ENCODE assay signal across 17 cellular contexts in the genomic region with DNA sequence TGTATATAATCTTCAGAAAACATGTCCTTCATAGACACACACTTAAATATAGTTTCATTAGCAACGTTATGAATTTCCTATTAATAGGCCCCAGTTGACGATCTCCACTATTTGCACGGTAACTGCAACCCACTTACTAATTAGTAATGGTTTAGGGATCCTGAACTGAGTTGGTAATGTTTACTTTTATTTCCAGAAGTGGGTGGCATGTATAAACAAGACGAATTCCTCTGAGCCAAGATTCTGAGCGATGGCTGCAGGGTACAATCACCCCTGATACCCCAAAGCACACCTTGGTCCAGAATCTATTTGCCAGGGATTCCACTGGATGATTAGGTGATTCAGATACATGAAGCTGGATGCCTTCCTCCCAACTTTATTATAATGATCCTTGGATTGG.
"Had no signal": no experiment of that assay in that cellular context is flagged by ENCODE, and none has a peak within 500 bp of the region (broad histone marks: within the 10 kb centered on the region; RNA-seq: fewer than 3 reads in every experiment).

No MANE protein-coding gene starts in this region.

- H3K27ac ChIP-seq: colonic mucosa, gastroesophageal sphincter, heart left ventricle, left ventricle myocardium inferior, neutrophil, upper lobe of right lung had no signal

- H3K9me3 ChIP-seq: colonic mucosa, gastroesophageal sphincter, heart left ventricle, left ventricle myocardium inferior, neutrophil, upper lobe of right lung had no signal

- H3K4me3 ChIP-seq: colonic mucosa, gastroesophageal sphincter, heart left ventricle, left ventricle myocardium inferior, upper lobe of right lung had no signal

- H3K4me1 ChIP-seq: colonic mucosa, upper lobe of right lung had no signal

- H3K27me3 ChIP-seq: colonic mucosa, gastroesophageal sphincter, heart left ventricle, upper lobe of right lung had no signal

- ATAC-seq: activated CD4-positive, alpha-beta T cell treated with anti-CD3 and anti-CD28 coated beads for 36 hours; esophagus mucosa; gastroesophageal sphincter; heart left ventricle; naive thymus-derived CD8-positive, alpha-beta T cell; stimulated activated naive CD8-positive, alpha-beta T cell treated with anti-CD3 and anti-CD28 coated beads, Interleukin-15, amount 100 ng/mL, for 72 hours; upper lobe of right lung; WTC11 had no signal

- H3K36me3 ChIP-seq: colonic mucosa, gastroesophageal sphincter, heart left ventricle, left ventricle myocardium inferior, neutrophil, upper lobe of right lung had no signal

- DNase-seq: activated CD4-positive, alpha-beta T cell treated with anti-CD3 and anti-CD28 coated beads for 36 hours; activated CD4-positive, alpha-beta T cell treated with anti-CD3 and anti-CD28 coated beads, Interleukin-2, amount 50 U/mL, for 48 hours; activated gamma-delta T cell treated with Interleukin-2 at 50 U/mL for 16 hours; activated naive CD8-positive, alpha-beta T cell treated with anti-CD3 and anti-CD28 coated beads for 36 hours; central memory CD4-positive, alpha-beta T cell; colonic mucosa; kidney glomerular epithelial cell; left ventricle myocardium inferior; naive thymus-derived CD8-positive, alpha-beta T cell; stimulated activated CD4-positive, alpha-beta T cell treated with anti-CD3 and anti-CD28 coated beads, Interleukin-2, amount 100 ng/mL, for 48 hours; stimulated activated naive CD8-positive, alpha-beta T cell treated with anti-CD3 and anti-CD28 coated beads, Interleukin-15, amount 100 ng/mL, for 72 hours; upper lobe of right lung had no signal
